1 cellular context compared by ENCODE assay signal in genomic region chr6:45714795-45715507, GRCh38.
TF ChIP-seq lines count a peak whose summit lies in the region.

No MANE protein-coding gene starts in this region.

TF ChIP-seq in GM23338, 12 proteins besides CTCF, POLR2A, EP300 and RAD21 (continued from another document):
- TF ChIP-seq ZNF462 (CRISPR knock-in tag; IDR thresholded peaks at IDR 0.05) (no peak), ZNF114 (CRISPR knock-in tag; IDR thresholded peaks at IDR 0.05) (no peak), NANOG (IDR thresholded peaks at IDR 0.05; ENCODE audit: borderline replicate concordance) (no peak), CREB1 (CRISPR knock-in tag; IDR thresholded peaks at IDR 0.05; ENCODE audit: low read depth) (no peak), JUNB (IDR thresholded peaks at IDR 0.05; ENCODE audit: unreplicated experiment) (no peak)
